26 cellular contexts compared by ENCODE assay signal in genomic region chr12:74665690-74666089, GRCh38.
"Had no signal": no experiment of that assay in that cellular context is flagged by ENCODE, and none has a peak within 500 bp of the region (broad histone marks: within the 10 kb centered on the region; RNA-seq: fewer than 3 reads in every experiment).

No MANE protein-coding gene starts in this region.

- ATAC-seq: effector memory CD8-positive, alpha-beta T cell; esophagus mucosa; foreskin keratinocyte; gastrocnemius medialis; gastroesophageal sphincter; heart left ventricle; heart right ventricle had no signal

- H3K27ac Mint-ChIP-seq: dendritic cell treated with granulocyte-macrophage colony-stimulating factor and Interleukin-4, amounts not matched to agents 40 ng/mL and 50 ng/mL, for 4 days; effector memory CD8-positive, alpha-beta T cell; endodermal cell had no signal

- H3K9me3 Mint-ChIP-seq: dendritic cell treated with granulocyte-macrophage colony-stimulating factor and Interleukin-4, amounts not matched to agents 40 ng/mL and 50 ng/mL, for 4 days; effector memory CD8-positive, alpha-beta T cell; endodermal cell had no signal

- H2AFZ ChIP-seq: hepatocyte had no signal

- H3K79me2 ChIP-seq: hepatocyte had no signal

- H3K4me2 ChIP-seq: hepatocyte had no signal

- H3K4me1 Mint-ChIP-seq: endodermal cell had no signal

- H3K9me3 ChIP-seq: colonic mucosa, esophagus muscularis mucosa, esophagus squamous epithelium, gastrocnemius medialis, gastroesophageal sphincter, heart left ventricle, heart right ventricle had no signal

- H3K4me1 ChIP-seq: colonic mucosa, esophagus muscularis mucosa, esophagus squamous epithelium, gastrocnemius medialis, gastroesophageal sphincter, heart left ventricle, heart right ventricle had no signal

- H3K27ac ChIP-seq: colonic mucosa, coronary artery, dorsolateral prefrontal cortex, epithelial cell of prostate, esophagus muscularis mucosa, esophagus squamous epithelium, foreskin keratinocyte, gastrocnemius medialis, gastroesophageal sphincter, heart left ventricle, heart right ventricle, hepatocyte had no signal

- H3K27me3 ChIP-seq: colonic mucosa, dorsolateral prefrontal cortex, esophagus muscularis mucosa, esophagus squamous epithelium, foreskin keratinocyte, gastrocnemius medialis, gastroesophageal sphincter, heart left ventricle, heart right ventricle, hepatocyte had no signal

- H3K27me3 Mint-ChIP-seq: dendritic cell treated with granulocyte-macrophage colony-stimulating factor and Interleukin-4, amounts not matched to agents 40 ng/mL and 50 ng/mL, for 4 days; effector memory CD8-positive, alpha-beta T cell had no signal

- H3K4me3 Mint-ChIP-seq: dendritic cell treated with granulocyte-macrophage colony-stimulating factor and Interleukin-4, amounts not matched to agents 40 ng/mL and 50 ng/mL, for 4 days; effector memory CD8-positive, alpha-beta T cell; endodermal cell had no signal

- H3K36me3 ChIP-seq: colonic mucosa, esophagus muscularis mucosa, esophagus squamous epithelium, gastrocnemius medialis, gastroesophageal sphincter, heart left ventricle, heart right ventricle had no signal

- H3K4me3 ChIP-seq: colonic mucosa, coronary artery, dorsolateral prefrontal cortex, esophagus muscularis mucosa, esophagus squamous epithelium, gastrocnemius medialis, gastroesophageal sphincter, heart left ventricle, heart right ventricle, hepatocyte had no signal

- DNase-seq: colonic mucosa; cortex of kidney; dermis blood vessel endothelial cell; dorsolateral prefrontal cortex; effector CD4-positive, alpha-beta T cell; effector CD8-positive, alpha-beta T cell; effector memory CD4-positive, alpha-beta T cell; effector memory CD8-positive, alpha-beta T cell; endodermal cell; erythroblast; esophagus squamous epithelium; foreskin fibroblast; foreskin keratinocyte; foreskin melanocyte; gastrocnemius medialis; glutamatergic neuron; head of caudate nucleus; heart left ventricle; heart right ventricle had no signal
